ENCODE assay signal across 1 cellular context in the genomic region with DNA sequence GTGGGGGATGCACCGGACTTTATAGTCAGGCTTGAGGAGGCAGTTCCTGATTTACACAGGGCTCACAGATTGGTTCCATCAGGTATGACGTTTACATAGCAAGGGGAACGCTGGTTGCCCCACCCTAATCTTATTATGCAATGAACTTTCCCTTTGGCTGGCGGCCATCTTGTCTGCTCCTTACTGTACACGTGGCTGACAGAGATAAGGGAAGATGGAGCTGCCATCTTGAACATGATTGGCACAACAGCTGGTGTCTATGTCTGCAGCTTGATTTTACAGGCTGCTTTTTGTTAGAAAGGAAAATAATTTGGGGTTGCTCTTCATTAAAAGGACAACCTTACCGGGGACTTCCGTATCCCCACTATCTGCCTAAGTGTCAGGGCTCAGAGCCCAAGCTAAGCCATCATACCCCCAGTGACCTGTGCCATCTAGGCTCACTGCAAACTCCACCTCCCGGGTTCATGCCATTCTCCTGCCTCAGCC.
A peak's percentile ranks its signal among the peaks of the same experiment; 100 is the strongest.
TF ChIP-seq lines count a peak whose summit lies in the region.

No MANE protein-coding gene starts in this region.

TF ChIP-seq in K562, 482 proteins besides CTCF, POLR2A, EP300 and RAD21 (continued from another document):
- TF ChIP-seq ZNF785 (CRISPR knock-in tag; IDR thresholded peaks at IDR 0.05) (no peak), CREB1 (IDR thresholded peaks at IDR 0.05) (no peak), CREB1 (CRISPR knock-in tag; IDR thresholded peaks at IDR 0.05) (peak; percentile 49; the same call in 1 of the 2 replicates), SMAD4 (CRISPR knock-in tag; conservative IDR thresholded peaks at IDR 0.05) (peak; percentile 90), GABPA (tag; conservative IDR thresholded peaks at IDR 0.05; ENCODE audit: low read depth) (0 out of 2 replicates have a peak, but pooled peaks have one; percentile 18), RAD51 (IDR thresholded peaks at IDR 0.05; ENCODE audit: borderline replicate concordance, low read depth) (no peak), TAL1 (IDR thresholded peaks at IDR 0.05) (peak; percentile 68), ARNT (IDR thresholded peaks at IDR 0.05) (no peak), ZNF197 (CRISPR knock-in tag; IDR thresholded peaks at IDR 0.05; ENCODE audit: low read depth) (peak; percentile 64; the same call in 1 of the 2 replicates), TOE1 (IDR thresholded peaks at IDR 0.05; ENCODE audit: borderline replicate concordance) (no peak), TOE1 (CRISPR knock-in tag; IDR thresholded peaks at IDR 0.05; ENCODE audit: borderline replicate concordance, low read depth) (no peak), EWSR1 (IDR thresholded peaks at IDR 0.05; ENCODE audit: borderline replicate concordance, low read depth, partially characterized antibody) (no peak), NFIC (IDR thresholded peaks at IDR 0.05) (peak; percentile 80), ZNF699 (CRISPR knock-in tag; IDR thresholded peaks at IDR 0.05; ENCODE audit: insufficient replicate concordance) (no peak), EP400 (IDR thresholded peaks at IDR 0.05) (peak; percentile 86), YY1 (IDR thresholded peaks at IDR 0.05; ENCODE audit: borderline replicate concordance in 1 of 3, control insufficient read depth in 1 of 3, extremely low read depth in 1 of 3, insufficient read depth in 3 of 3, insufficient read length in 1 of 3, insufficient replicate concordance in 2 of 3, low read depth in 1 of 3, low read length in 2 of 3) (peak; percentile 67 to 97 (median 82)), ZNF408 (CRISPR knock-in tag; IDR thresholded peaks at IDR 0.05; ENCODE audit: low read depth) (no peak)
- TF ChIP-seq, protein P1, sequence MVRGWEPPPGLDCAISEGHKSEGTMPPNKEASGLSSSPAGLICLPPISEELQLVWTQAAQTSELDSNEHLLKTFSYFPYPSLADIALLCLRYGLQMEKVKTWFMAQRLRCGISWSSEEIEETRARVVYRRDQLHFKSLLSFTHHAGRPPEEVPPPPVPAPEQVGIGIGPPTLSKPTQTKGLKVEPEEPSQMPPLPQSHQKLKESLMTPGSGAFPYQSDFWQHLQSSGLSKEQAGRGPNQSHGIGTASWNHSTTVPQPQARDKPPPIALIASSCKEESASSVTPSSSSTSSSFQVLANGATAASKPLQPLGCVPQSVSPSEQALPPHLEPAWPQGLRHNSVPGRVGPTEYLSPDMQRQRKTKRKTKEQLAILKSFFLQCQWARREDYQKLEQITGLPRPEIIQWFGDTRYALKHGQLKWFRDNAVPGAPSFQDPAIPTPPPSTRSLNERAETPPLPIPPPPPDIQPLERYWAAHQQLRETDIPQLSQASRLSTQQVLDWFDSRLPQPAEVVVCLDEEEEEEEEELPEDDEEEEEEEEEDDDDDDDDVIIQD (CRISPR knock-in tag; IDR thresholded peaks at IDR 0.05), result 0 out of 2 replicates have a peak, but pooled peaks have one; percentile 17
- TF ChIP-seq, protein P2, sequence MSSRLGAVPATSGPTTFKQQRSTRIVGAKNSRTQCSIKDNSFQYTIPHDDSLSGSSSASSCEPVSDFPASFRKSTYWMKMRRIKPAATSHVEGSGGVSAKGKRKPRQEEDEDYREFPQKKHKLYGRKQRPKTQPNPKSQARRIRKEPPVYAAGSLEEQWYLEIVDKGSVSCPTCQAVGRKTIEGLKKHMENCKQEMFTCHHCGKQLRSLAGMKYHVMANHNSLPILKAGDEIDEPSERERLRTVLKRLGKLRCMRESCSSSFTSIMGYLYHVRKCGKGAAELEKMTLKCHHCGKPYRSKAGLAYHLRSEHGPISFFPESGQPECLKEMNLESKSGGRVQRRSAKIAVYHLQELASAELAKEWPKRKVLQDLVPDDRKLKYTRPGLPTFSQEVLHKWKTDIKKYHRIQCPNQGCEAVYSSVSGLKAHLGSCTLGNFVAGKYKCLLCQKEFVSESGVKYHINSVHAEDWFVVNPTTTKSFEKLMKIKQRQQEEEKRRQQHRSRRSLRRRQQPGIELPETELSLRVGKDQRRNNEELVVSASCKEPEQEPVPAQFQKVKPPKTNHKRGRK (tag; IDR thresholded peaks at IDR 0.05), result no peak
